ENCODE assay signal across 2 cellular contexts in genomic region chr2:27800856-27801255, GRCh38.
TF ChIP-seq lines count a peak whose summit lies in the region.

No MANE protein-coding gene starts in this region.

TF ChIP-seq in A549, 52 proteins besides CTCF, POLR2A, EP300 and RAD21 (continued from another document):
- TF ChIP-seq EHF (CRISPR knock-in tag; IDR thresholded peaks at IDR 0.05): no peak
- no peak for TF ChIP-seq CHD2 (IDR thresholded peaks at IDR 0.05; ENCODE audit: low read length, partially characterized antibody)
- TF ChIP-seq ZNF302 (CRISPR knock-in tag; IDR thresholded peaks at IDR 0.05): no peak
- TF ChIP-seq ELK1 (IDR thresholded peaks at IDR 0.05; ENCODE audit: low read depth, low read length): no peak
- no peak for TF ChIP-seq EHMT2 (IDR thresholded peaks at IDR 0.05; ENCODE audit: low read depth)
- TF ChIP-seq HMGXB4 (CRISPR knock-in tag; IDR thresholded peaks at IDR 0.05; ENCODE audit: borderline replicate concordance): no peak
- TF ChIP-seq CBX8 (IDR thresholded peaks at IDR 0.05): no peak
- TF ChIP-seq HOXB13 (CRISPR knock-in tag; IDR thresholded peaks at IDR 0.05; ENCODE audit: low read depth): no peak
- TF ChIP-seq PHF8 (IDR thresholded peaks at IDR 0.05; ENCODE audit: borderline replicate concordance, low read depth): no peak
- no peak for TF ChIP-seq RFX5 (IDR thresholded peaks at IDR 0.05)
- no peak for TF ChIP-seq CBX2 (IDR thresholded peaks at IDR 0.05; ENCODE audit: borderline replicate concordance, low read depth)
- TF ChIP-seq NR3C1 (IDR thresholded peaks at IDR 0.05): no peak
- TF ChIP-seq FOSB (CRISPR knock-in tag; IDR thresholded peaks at IDR 0.05): no peak
- TF ChIP-seq CEBPB (IDR thresholded peaks at IDR 0.05): no peak
- TF ChIP-seq HOXA7 (CRISPR knock-in tag; IDR thresholded peaks at IDR 0.05): no peak

TF ChIP-seq in HEK293T, 16 proteins besides CTCF, POLR2A, EP300 and RAD21 (continued from another document):
- TF ChIP-seq PKNOX1 (IDR thresholded peaks at IDR 0.05) (no peak), SUZ12 (IDR thresholded peaks at IDR 0.05) (no peak), FOXA1 (IDR thresholded peaks at IDR 0.05) (no peak), ZNF384 (IDR thresholded peaks at IDR 0.05) (no peak), CTBP1 (IDR thresholded peaks at IDR 0.05; ENCODE audit: borderline replicate concordance) (no peak)
